8 cellular contexts compared by ENCODE assay signal in the genomic region with DNA sequence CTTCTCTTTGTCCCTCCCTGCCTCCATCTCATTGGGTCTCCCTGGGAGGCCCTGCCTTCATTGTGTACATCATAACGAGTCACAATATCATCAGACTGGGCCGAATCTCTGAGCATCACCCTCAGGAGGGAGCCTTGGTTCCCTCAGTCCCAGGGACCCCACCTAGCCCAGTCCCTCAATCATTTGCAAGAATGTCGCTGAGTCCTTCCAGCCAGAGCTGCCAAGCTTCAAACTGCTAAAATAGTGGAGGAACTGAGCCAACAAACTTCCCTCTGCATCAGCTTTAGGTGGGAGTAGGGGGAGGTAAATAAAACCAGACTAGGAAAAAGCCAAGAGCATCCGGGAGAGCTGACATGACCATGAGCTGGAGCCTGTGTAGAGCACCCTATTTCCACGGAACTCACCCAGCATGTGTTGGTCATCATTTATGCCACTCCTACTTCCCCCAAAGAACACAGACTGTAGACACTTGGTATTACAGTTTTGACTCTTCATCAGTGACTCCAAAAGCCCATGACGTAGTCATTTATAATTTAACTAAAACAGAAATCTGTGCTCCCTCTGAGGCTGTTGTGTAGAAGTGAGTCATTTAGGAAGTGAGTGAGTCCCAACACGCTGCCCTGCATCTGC. TPM values are rescaled to one million over a fixed set of nuclear protein-coding genes. Genes with fewer than 3 reads are reported as not detected.
A peak's percentile ranks its signal among the peaks of the same experiment; 100 is the strongest.
DNase-seq lines count a peak whose midpoint lies in the region; ATAC-seq and TF ChIP-seq lines count a peak whose summit lies in the region.

No MANE protein-coding gene starts in this region.

- H3K27me3 ChIP-seq in MM.1S (replicated peaks; ENCODE audit: insufficient read depth, low read length) (no peaks in the 10 kb centered on the region), mesenchymal stem cell (ENCODE audit: control insufficient read depth in 1 of 2, insufficient read depth in 1 of 2, low read length in 2 of 2) (no peaks in the 10 kb centered on the region), sigmoid colon (no peaks in the 10 kb centered on the region)

- peaks cover 24% of the 10 kb centered on the region for H3F3A ChIP-seq in MM.1S (ENCODE audit: insufficient read depth, low read length)

- peak overlapping the region; percentile 84; the same call in 1 of the 2 replicates for H3K27ac ChIP-seq in MM.1S (ENCODE audit: low read length)
- H3K27ac ChIP-seq in mesenchymal stem cell (ENCODE audit: low read length, poor library complexity, severe bottlenecking) = no peak overlapping the region
- H3K27ac ChIP-seq in sigmoid colon = no peak overlapping the region

- intact Hi-C loops in sigmoid colon (cut with DNase I) = no loop called here

- no peak overlapping the region for H2BK15ac ChIP-seq in mesenchymal stem cell (ENCODE audit: low read depth, poor library complexity, severe bottlenecking)

- no peak overlapping the region for H4K8ac ChIP-seq in mesenchymal stem cell (ENCODE audit: low read length)

- H4K20me1 ChIP-seq in MM.1S (ENCODE audit: insufficient read depth, low read length) = no peaks in the 10 kb centered on the region

- H3K36me3 ChIP-seq in MM.1S (replicated peaks; ENCODE audit: insufficient read depth, low read length) (no peaks in the 10 kb centered on the region), mesenchymal stem cell (ENCODE audit: control insufficient read depth in 1 of 2, insufficient read depth in 2 of 2, low read depth in 1 of 2, low read length in 2 of 2) (no peaks in the 10 kb centered on the region), sigmoid colon (no peaks in the 10 kb centered on the region)

- WGBS in mesenchymal stem cell = 79% methylated on average over 5 of the region's 7 CpGs
- 68 to 72% methylated on average over 7 of the region's 7 CpGs for WGBS in sigmoid colon, 2 donors

- H3K4me3 ChIP-seq in MM.1S (ENCODE audit: low read length) = no peak overlapping the region
- H3K4me3 ChIP-seq in mesenchymal stem cell (ENCODE audit: insufficient read depth in 1 of 2, low read depth in 1 of 2, low read length in 2 of 2) = peak overlapping the region in 1 of 2 experiments; percentile 59
- no peak overlapping the region for H3K4me3 ChIP-seq in sigmoid colon

- H3K4ac ChIP-seq in mesenchymal stem cell (ENCODE audit: low read depth in 1 of 2, low read length in 2 of 2) = no peak overlapping the region

- H3K9me3 ChIP-seq in MM.1S (replicated peaks; ENCODE audit: insufficient read depth, low read length) = no peaks in the 10 kb centered on the region
- H3K9me3 ChIP-seq in mesenchymal stem cell (ENCODE audit: control insufficient read depth, low read length) = no peaks in the 10 kb centered on the region
- H3K9me3 ChIP-seq in sigmoid colon = peaks cover 0 to 3% (median 0%) of the 10 kb centered on the region in 4 donors

- H3K23ac ChIP-seq in mesenchymal stem cell (ENCODE audit: low read length in 2 of 2) = no peak overlapping the region

- H3K4me2 ChIP-seq in MM.1S (ENCODE audit: low read depth, low read length) (no peak overlapping the region), mesenchymal stem cell (ENCODE audit: low read length, poor library complexity, severe bottlenecking) (no peak overlapping the region)

- H2BK120ac ChIP-seq in mesenchymal stem cell (ENCODE audit: low read depth, low read length) = no peak overlapping the region

- H3K9ac ChIP-seq in MM.1S (ENCODE audit: low read length) (no peak overlapping the region), mesenchymal stem cell (ENCODE audit: low read length) (peak overlapping the region; percentile 62)

- no peaks in the 10 kb centered on the region for H3K79me2 ChIP-seq in MM.1S (ENCODE audit: low read length)

- H3K14ac ChIP-seq in mesenchymal stem cell (ENCODE audit: low read length in 2 of 2) = no peak overlapping the region

- H2AK5ac ChIP-seq in mesenchymal stem cell (ENCODE audit: low read length, severe bottlenecking) = no peak overlapping the region

- H3K18ac ChIP-seq in mesenchymal stem cell (ENCODE audit: low read depth in 1 of 2, low read length in 2 of 2) = no peak overlapping the region

- H4K91ac ChIP-seq in mesenchymal stem cell (ENCODE audit: low read length) = no peak overlapping the region

- no peak for TF ChIP-seq POLR2A in sigmoid colon (IDR thresholded peaks at IDR 0.05)

- H2AFZ ChIP-seq in MM.1S (ENCODE audit: low read length) = no peak overlapping the region
- no peak overlapping the region for H2AFZ ChIP-seq in mesenchymal stem cell (ENCODE audit: low read depth, low read length)

- H2BK5ac ChIP-seq in mesenchymal stem cell (ENCODE audit: low read depth, low read length, poor library complexity, severe bottlenecking) = no peak overlapping the region

- ATAC-seq in GM18858 (IDR thresholded peaks at IDR 0.05; ENCODE audit: unreplicated experiment) = peak; percentile 61

- H3K79me1 ChIP-seq in mesenchymal stem cell (replicated peaks; ENCODE audit: low read length, poor library complexity, severe bottlenecking) = no peaks in the 10 kb centered on the region

- peak; percentile 25 for DNase-seq in H4 (ENCODE audit: low spot score)
- DNase-seq in MM.1S = no peak
- DNase-seq in mesenchymal stem cell = no peak
- no peak for DNase-seq in NCI-H187 treated with DMSO at 0.1 percent for 48 hours (lab: John Stamatoyannopoulos, UW)
- DNase-seq in KBM-7 = no peak
- no peak for DNase-seq in retina
- DNase-seq in sigmoid colon = no peak

- TF ChIP-seq EP300 in sigmoid colon (IDR thresholded peaks at IDR 0.05) = no peak

- H3K9me2 ChIP-seq in MM.1S (replicated peaks; ENCODE audit: insufficient read depth, low read length) = no peaks in the 10 kb centered on the region

- no peak overlapping the region for H2BK12ac ChIP-seq in mesenchymal stem cell (ENCODE audit: low read length in 2 of 2)

- in situ Hi-C loops in KBM-7 (cut with MboI; ENCODE audit: low pct_unique_long_range_greater_than_20kb, low sequenced_read_pairs) = no loop called here

- TF ChIP-seq CTCF in MM.1S (IDR thresholded peaks at IDR 0.05; ENCODE audit: low read length) = no peak
- no peak for TF ChIP-seq CTCF in sigmoid colon (IDR thresholded peaks at IDR 0.05)

- peaks cover 51% of the 10 kb centered on the region for H3K4me1 ChIP-seq in MM.1S (ENCODE audit: low read length)
- peaks cover 9% of the 10 kb centered on the region for H3K4me1 ChIP-seq in mesenchymal stem cell (ENCODE audit: control insufficient read depth, insufficient read depth, low read depth, low read length)
- H3K4me1 ChIP-seq in sigmoid colon = no peaks in the 10 kb centered on the region

RNA-seq across cellular contexts. Expression of a gene that starts 28.8 kb away (rescaled TPM):
- total RNA-seq in H4 (2014; rRNA removed; shearing (Covaris generic)) = not detected in 2 replicates
- polyA plus RNA-seq in mesenchymal stem cell (2013, experiment 1 of 2) = not detected
- not detected for polyA plus RNA-seq in mesenchymal stem cell (2013, experiment 2 of 2)
- total RNA-seq in sigmoid colon = not detected
- under 1 TPM in 1 of 3 donors, not detected in 2; 0.39 TPM for polyA plus RNA-seq in sigmoid colon
